In the genomic region with DNA sequence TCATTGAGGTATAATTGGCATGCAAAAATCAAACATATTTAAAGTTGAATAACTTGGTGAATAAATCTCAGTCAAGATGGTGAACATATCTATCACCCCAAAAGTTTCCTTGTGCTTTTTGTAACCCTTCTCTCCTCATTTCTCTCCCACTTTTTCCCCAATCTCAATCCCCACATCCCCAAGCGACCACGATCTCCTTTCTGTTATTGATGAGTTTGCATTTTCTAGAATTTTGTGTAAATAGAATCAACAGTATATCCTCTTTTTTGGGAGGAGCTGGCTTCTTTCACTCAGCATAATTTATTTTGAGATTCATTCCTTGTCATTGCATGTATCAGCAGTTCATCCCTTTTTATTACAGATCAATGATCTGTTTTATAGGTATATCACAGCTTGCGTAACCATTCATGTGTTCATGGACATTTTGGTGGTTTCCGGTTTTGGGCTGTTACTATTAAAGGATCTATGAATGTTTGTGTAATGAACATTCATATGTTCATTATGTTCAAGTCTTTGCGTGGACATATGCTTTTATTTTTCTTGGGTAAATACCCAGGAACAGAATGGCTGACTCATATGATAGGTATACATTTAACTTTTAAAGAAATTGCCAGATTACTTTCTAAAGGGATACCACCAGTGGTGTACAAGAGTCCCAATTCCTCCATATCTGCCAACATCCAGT, we compare ENCODE assay signal across 1 cellular context.
TF ChIP-seq lines count a peak whose summit lies in the region.

No MANE protein-coding gene starts in this region.

TF ChIP-seq in K562, 482 proteins besides CTCF, POLR2A, EP300 and RAD21 (continued from another document):
- TF ChIP-seq ZMIZ1 (IDR thresholded peaks at IDR 0.05; ENCODE audit: low read depth in 2 of 2, low read length in 2 of 2): no peak
- no peak for TF ChIP-seq PML (IDR thresholded peaks at IDR 0.05; ENCODE audit: low read length)
- TF ChIP-seq ZFP36 (IDR thresholded peaks at IDR 0.05; ENCODE audit: low read depth, low read length, partially characterized antibody): no peak
- no peak for TF ChIP-seq POLR2AphosphoS2 (IDR thresholded peaks at IDR 0.05; ENCODE audit: low read length)
- peak; percentile 70; the same call in 1 of the 2 replicates for TF ChIP-seq MAFK (IDR thresholded peaks at IDR 0.05; ENCODE audit: low read length)
- 0 out of 2 replicates have a peak, but pooled peaks have one; percentile 15 for TF ChIP-seq CEBPB (tag; IDR thresholded peaks at IDR 0.05)
- TF ChIP-seq COPS2 (conservative IDR thresholded peaks at IDR 0.05): no peak
- TF ChIP-seq IRF9 (tag; IDR thresholded peaks at IDR 0.05): no peak
- TF ChIP-seq ZNF253 (CRISPR knock-in tag; conservative IDR thresholded peaks at IDR 0.05): no peak
- no peak for TF ChIP-seq TAF7 (tag; IDR thresholded peaks at IDR 0.05)
- TF ChIP-seq, protein P1, sequence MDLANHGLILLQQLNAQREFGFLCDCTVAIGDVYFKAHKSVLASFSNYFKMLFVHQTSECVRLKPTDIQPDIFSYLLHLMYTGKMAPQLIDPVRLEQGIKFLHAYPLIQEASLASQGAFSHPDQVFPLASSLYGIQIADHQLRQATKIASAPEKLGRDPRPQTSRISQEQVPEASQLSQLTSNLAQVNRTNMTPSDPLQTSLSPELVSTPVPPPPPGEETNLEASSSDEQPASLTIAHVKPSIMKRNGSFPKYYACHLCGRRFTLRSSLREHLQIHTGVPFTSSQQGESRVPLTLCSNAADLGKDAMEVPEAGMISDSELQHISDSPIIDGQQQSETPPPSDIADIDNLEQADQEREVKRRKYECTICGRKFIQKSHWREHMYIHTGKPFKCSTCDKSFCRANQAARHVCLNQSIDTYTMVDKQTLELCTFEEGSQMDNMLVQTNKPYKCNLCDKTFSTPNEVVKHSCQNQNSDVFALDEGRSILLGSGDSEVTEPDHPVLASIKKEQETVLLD (IDR thresholded peaks at IDR 0.05): no peak
- TF ChIP-seq PTTG1 (tag; IDR thresholded peaks at IDR 0.05; ENCODE audit: low read depth): no peak
- no peak for TF ChIP-seq ZBTB7A (IDR thresholded peaks at IDR 0.05; ENCODE audit: borderline replicate concordance, control insufficient read depth, low read depth, low read length)
- TF ChIP-seq, protein P2, sequence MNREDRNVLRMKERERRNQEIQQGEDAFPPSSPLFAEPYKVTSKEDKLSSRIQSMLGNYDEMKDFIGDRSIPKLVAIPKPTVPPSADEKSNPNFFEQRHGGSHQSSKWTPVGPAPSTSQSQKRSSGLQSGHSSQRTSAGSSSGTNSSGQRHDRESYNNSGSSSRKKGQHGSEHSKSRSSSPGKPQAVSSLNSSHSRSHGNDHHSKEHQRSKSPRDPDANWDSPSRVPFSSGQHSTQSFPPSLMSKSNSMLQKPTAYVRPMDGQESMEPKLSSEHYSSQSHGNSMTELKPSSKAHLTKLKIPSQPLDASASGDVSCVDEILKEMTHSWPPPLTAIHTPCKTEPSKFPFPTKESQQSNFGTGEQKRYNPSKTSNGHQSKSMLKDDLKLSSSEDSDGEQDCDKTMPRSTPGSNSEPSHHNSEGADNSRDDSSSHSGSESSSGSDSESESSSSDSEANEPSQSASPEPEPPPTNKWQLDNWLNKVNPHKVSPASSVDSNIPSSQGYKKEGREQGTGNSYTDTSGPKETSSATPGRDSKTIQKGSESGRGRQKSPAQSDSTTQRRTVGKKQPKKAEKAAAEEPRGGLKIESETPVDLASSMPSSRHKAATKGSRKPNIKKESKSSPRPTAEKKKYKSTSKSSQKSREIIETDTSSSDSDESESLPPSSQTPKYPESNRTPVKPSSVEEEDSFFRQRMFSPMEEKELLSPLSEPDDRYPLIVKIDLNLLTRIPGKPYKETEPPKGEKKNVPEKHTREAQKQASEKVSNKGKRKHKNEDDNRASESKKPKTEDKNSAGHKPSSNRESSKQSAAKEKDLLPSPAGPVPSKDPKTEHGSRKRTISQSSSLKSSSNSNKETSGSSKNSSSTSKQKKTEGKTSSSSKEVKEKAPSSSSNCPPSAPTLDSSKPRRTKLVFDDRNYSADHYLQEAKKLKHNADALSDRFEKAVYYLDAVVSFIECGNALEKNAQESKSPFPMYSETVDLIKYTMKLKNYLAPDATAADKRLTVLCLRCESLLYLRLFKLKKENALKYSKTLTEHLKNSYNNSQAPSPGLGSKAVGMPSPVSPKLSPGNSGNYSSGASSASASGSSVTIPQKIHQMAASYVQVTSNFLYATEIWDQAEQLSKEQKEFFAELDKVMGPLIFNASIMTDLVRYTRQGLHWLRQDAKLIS (CRISPR knock-in tag; IDR thresholded peaks at IDR 0.05): no peak
- TF ChIP-seq ZC3H8 (IDR thresholded peaks at IDR 0.05): no peak
- no peak for TF ChIP-seq BCL6 (CRISPR knock-in tag; IDR thresholded peaks at IDR 0.05)
- no peak for TF ChIP-seq NFRKB (IDR thresholded peaks at IDR 0.05; ENCODE audit: low read depth)
- no peak for TF ChIP-seq TSHZ1 (CRISPR knock-in tag; IDR thresholded peaks at IDR 0.05)
- no peak for TF ChIP-seq NONO (IDR thresholded peaks at IDR 0.05; ENCODE audit: low read depth in 2 of 2, low read length in 1 of 2)
- TF ChIP-seq BRD4 (IDR thresholded peaks at IDR 0.05): no peak
- no peak for TF ChIP-seq ZNF551 (CRISPR knock-in tag; IDR thresholded peaks at IDR 0.05)
- peak; percentile 90 for TF ChIP-seq MAFG (tag; conservative IDR thresholded peaks at IDR 0.05)
- no peak for TF ChIP-seq CHCHD3 (CRISPR knock-in tag; IDR thresholded peaks at IDR 0.05)
- TF ChIP-seq POLR3G (IDR thresholded peaks at IDR 0.05; ENCODE audit: extremely low read depth, insufficient read length, insufficient replicate concordance): no peak
- no peak for TF ChIP-seq KDM1A (IDR thresholded peaks at IDR 0.05)
- no peak for TF ChIP-seq ZSCAN29 (IDR thresholded peaks at IDR 0.05)
- no peak for TF ChIP-seq PHF21A (IDR thresholded peaks at IDR 0.05; ENCODE audit: borderline replicate concordance, low read depth)
- no peak for TF ChIP-seq PHB (CRISPR knock-in tag; IDR thresholded peaks at IDR 0.05)
- no peak for TF ChIP-seq ERF (CRISPR knock-in tag; IDR thresholded peaks at IDR 0.05)
- TF ChIP-seq ZBTB5 (IDR thresholded peaks at IDR 0.05): no peak
- TF ChIP-seq NR2C1 (IDR thresholded peaks at IDR 0.05): no peak
- no peak for TF ChIP-seq NR2C1 (tag; IDR thresholded peaks at IDR 0.05)
- TF ChIP-seq RNF2 (IDR thresholded peaks at IDR 0.05): no peak
- no peak for TF ChIP-seq ZNF511 (CRISPR knock-in tag; IDR thresholded peaks at IDR 0.05)
- TF ChIP-seq DEAF1 (CRISPR knock-in tag; IDR thresholded peaks at IDR 0.05): no peak
- TF ChIP-seq MEIS2 (IDR thresholded peaks at IDR 0.05; ENCODE audit: partially characterized antibody): no peak
- TF ChIP-seq HOXB6 (CRISPR knock-in tag; IDR thresholded peaks at IDR 0.05; ENCODE audit: borderline replicate concordance): no peak
- TF ChIP-seq ZNF316 (IDR thresholded peaks at IDR 0.05): peak; percentile 94
- TF ChIP-seq NCOA2 (IDR thresholded peaks at IDR 0.05; ENCODE audit: partially characterized antibody in 2 of 2): no peak
